14 cellular contexts compared by ENCODE assay signal in genomic region chrX:73852022-73852421, GRCh38. TPM values are rescaled to one million over a fixed set of nuclear protein-coding genes. Genes with fewer than 3 reads are reported as not detected.
DNase-seq lines count a peak whose midpoint lies in the region; ATAC-seq and TF ChIP-seq lines count a peak whose summit lies in the region.
"Had no signal": no experiment of that assay in that cellular context is flagged by ENCODE, and none has a peak within 500 bp of the region (broad histone marks: within the 10 kb centered on the region; RNA-seq: fewer than 3 reads in every experiment).

No MANE protein-coding gene starts in this region.

- DNase-seq in GM06990 (ENCODE audit: extremely low read depth, insufficient read length), result no peak
- no peak for DNase-seq in spleen
- DNase-seq in RPMI8226, result no peak
- DNase-seq in A172 (ENCODE audit: low spot score), result no peak
- DNase-seq in amniotic stem cell (lab: John Stamatoyannopoulos, UW), result no peak
- DNase-seq: activated CD4-positive, alpha-beta T cell treated with anti-CD3 and anti-CD28 coated beads, Interleukin-2, amount 10 ng/mL, durations not matched to agents 7 days and 5 days; KBM-7; NCI-H226; Right ventricle myocardium superior; stimulated activated CD4-positive, alpha-beta T cell treated with anti-CD3 and anti-CD28 coated beads, Interleukin-4, amount 100 ng/mL, for 24 hours had no signal

- intact Hi-C loops in spleen (cut with DNase I; ENCODE audit: low total_unique reads), result loop anchor here (10.0 kb wide), 2 partner anchors 493 to 703 kb away; no protein-coding TSS in a partner anchor

- no peak overlapping the region for H3K27ac Mint-ChIP-seq in activated T-helper 17 cell treated with anti-CD3 and anti-CD28 coated beads, Interleukin-2, amount 50 U/mL, for 72 hours
- H3K27ac Mint-ChIP-seq: activated CD4-positive, alpha-beta T cell treated with anti-CD3 and anti-CD28 coated beads, Interleukin-2, amount 10 ng/mL, durations not matched to agents 7 days and 5 days had no signal

- peak overlapping the region; percentile 67 for H3K4me3 ChIP-seq in GM06990 (replicated peaks; ENCODE audit: low read depth, low read length)
- H3K4me3 ChIP-seq in iPS-18c (ENCODE audit: insufficient read depth, low read depth, low read length), result peak overlapping the region; percentile 34; the same call in 1 of the 2 replicates
- peak overlapping the region in 5 of 8 donors; percentile 44 to 77 (median 56) for H3K4me3 ChIP-seq in spleen

- H3K27me3 ChIP-seq in GM06990 (replicated peaks; ENCODE audit: control insufficient read depth, insufficient read depth, low read length), result no peaks in the 10 kb centered on the region
- no peaks in the 10 kb centered on the region for H3K27me3 ChIP-seq in spleen (replicated peaks in 1 of 7)

- H3K9me3 ChIP-seq in iPS-18c (ENCODE audit: control insufficient read depth, insufficient read depth, low read length) (no peaks in the 10 kb centered on the region), spleen (no peaks in the 10 kb centered on the region)

- no peak overlapping the region for H3K4me3 Mint-ChIP-seq in activated T-helper 17 cell treated with anti-CD3 and anti-CD28 coated beads, Interleukin-2, amount 50 U/mL, for 72 hours
- H3K4me3 Mint-ChIP-seq: activated CD4-positive, alpha-beta T cell treated with anti-CD3 and anti-CD28 coated beads, Interleukin-2, amount 10 ng/mL, durations not matched to agents 7 days and 5 days had no signal

- peak overlapping the region; percentile 88 for H3K27ac ChIP-seq in angular gyrus (ENCODE audit: low read depth, low read length)
- H3K27ac ChIP-seq in spleen, result peak overlapping the region in 5 of 8 donors; percentile 62 to 89 (median 88)
- H3K27ac ChIP-seq: epithelial cell of prostate had no signal

- H3K4me1 Mint-ChIP-seq in activated T-helper 17 cell treated with anti-CD3 and anti-CD28 coated beads, Interleukin-2, amount 50 U/mL, for 72 hours, result no peaks in the 10 kb centered on the region
- H3K4me1 Mint-ChIP-seq: activated CD4-positive, alpha-beta T cell treated with anti-CD3 and anti-CD28 coated beads, Interleukin-2, amount 10 ng/mL, durations not matched to agents 7 days and 5 days had no signal

- H3K4me1 ChIP-seq in spleen, result peaks cover 0 to 22% (median 1%) of the 10 kb centered on the region in 6 donors

- no peaks in the 10 kb centered on the region for H3K9me3 Mint-ChIP-seq in activated T-helper 17 cell treated with anti-CD3 and anti-CD28 coated beads, Interleukin-2, amount 50 U/mL, for 72 hours

- H3K36me3 ChIP-seq in GM06990 (ENCODE audit: control insufficient read depth, insufficient read depth, low read length), result no peaks in the 10 kb centered on the region; the same call in 1 of the 2 replicates
- H3K36me3 ChIP-seq in spleen, result no peaks in the 10 kb centered on the region

- TF ChIP-seq CTCF in GM06990 (IDR thresholded peaks at IDR 0.05; ENCODE audit: insufficient read depth, low read length, poor library complexity, severe bottlenecking) (no peak), spleen (IDR thresholded peaks at IDR 0.05 in 8 of 11, conservative IDR thresholded peaks at IDR 0.05 in 3 of 11) (no peak)

- no peaks in the 10 kb centered on the region for H3K27me3 Mint-ChIP-seq in activated T-helper 17 cell treated with anti-CD3 and anti-CD28 coated beads, Interleukin-2, amount 50 U/mL, for 72 hours
- H3K27me3 Mint-ChIP-seq: activated CD4-positive, alpha-beta T cell treated with anti-CD3 and anti-CD28 coated beads, Interleukin-2, amount 10 ng/mL, durations not matched to agents 7 days and 5 days had no signal

- no peak for ATAC-seq in activated T-helper 17 cell treated with anti-CD3 and anti-CD28 coated beads, Interleukin-2, amount 50 U/mL, for 72 hours (replicated peaks)

- WGBS in spleen, 5 donors, result 40 to 99% (median 95%) methylated on average over 17 to 19 of the region's 19 CpGs

- H3K36me3 Mint-ChIP-seq in activated T-helper 17 cell treated with anti-CD3 and anti-CD28 coated beads, Interleukin-2, amount 50 U/mL, for 72 hours (ENCODE audit: low read depth), result no peaks in the 10 kb centered on the region

- TF ChIP-seq POLR2A in spleen (IDR thresholded peaks at IDR 0.05), result no peak

RNA-seq across cellular contexts. Expression of gene XIST, which starts 0.5 kb away (rescaled TPM):
- total RNA-seq in spleen, result 100 to 1,000 TPM in 5 of 7 donors, under 1 TPM in 2; 0.93 to 432 (median 388) TPM
- 100 to 1,000 TPM in 1 of 3 donors, under 1 TPM in 2; 0.05 to 448 (median 0.10) TPM for polyA plus RNA-seq in spleen
- total RNA-seq in A172 (2014; rRNA removed; shearing (Covaris generic)), result not detected in 2 replicates
- under 1 TPM in 1 of 2 donors, not detected in 1; 0.11 TPM for total RNA-seq in activated T-helper 17 cell treated with anti-CD3 and anti-CD28 coated beads, Interleukin-2, amount 50 U/mL, for 72 hours
- total RNA-seq: activated CD4-positive, alpha-beta T cell treated with anti-CD3 and anti-CD28 coated beads, Interleukin-2, amount 10 ng/mL, durations not matched to agents 7 days and 5 days had no signal
